Comparison of ENCODE assay signal across 8 cellular contexts in the genomic region with DNA sequence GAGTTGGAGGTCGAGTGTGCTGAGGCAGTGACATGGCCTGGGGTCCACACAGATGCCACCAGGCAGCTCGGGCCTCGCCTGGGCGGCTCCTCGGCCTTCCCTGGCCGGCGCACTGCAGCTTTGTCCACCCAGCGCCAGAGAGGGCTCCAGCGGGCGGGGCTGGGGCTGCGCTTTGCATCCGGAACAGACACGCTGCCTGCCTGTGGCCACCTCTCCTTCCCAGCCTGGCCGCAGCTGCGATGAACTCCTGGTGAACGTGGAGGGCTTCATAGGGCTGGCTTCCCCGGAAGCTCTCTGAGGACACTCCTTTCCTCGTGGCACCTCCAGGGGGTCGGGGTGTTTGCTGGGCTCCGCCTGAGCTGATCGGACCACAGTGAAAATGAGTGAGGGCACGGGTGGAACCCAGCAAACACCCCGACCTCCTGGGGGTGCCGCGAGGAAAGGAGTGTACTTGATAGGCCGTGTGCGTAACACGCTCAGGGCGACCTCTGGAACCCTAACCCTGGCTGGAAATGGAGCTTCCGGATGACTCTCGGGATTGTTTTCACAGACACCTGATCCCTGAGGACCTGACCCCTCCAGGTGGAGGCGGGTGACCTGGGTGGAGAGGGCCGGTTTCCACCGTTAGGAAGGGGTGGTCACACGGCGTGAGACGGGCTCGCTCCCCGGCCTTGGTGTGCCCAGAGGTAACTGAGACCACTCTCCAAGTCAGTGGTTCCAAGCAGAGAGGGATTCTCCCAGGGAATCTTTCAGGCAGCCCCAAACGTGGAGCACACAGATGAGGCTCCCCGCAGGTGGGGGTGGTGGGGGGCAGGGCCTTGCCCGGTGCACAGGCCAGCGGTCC. TPM values are rescaled to one million over a fixed set of nuclear protein-coding genes. Genes with fewer than 3 reads are reported as not detected.
DNase-seq lines count a peak whose midpoint lies in the region; ATAC-seq, FAIRE-seq and TF ChIP-seq lines count a peak whose summit lies in the region.

No MANE protein-coding gene starts in this region.

- no peak for TF ChIP-seq POLR2A in endothelial cell of umbilical vein (IDR thresholded peaks at IDR 0.05; ENCODE audit: low read depth, low read length)

- H3K4ac ChIP-seq in mesendoderm (ENCODE audit: low read depth, low read length) = no peak overlapping the region

- H2AFZ ChIP-seq in endothelial cell of umbilical vein (ENCODE audit: low read depth, low read length) = peak overlapping the region; percentile 46

- H2AK5ac ChIP-seq in mesendoderm (ENCODE audit: low read length) = no peak overlapping the region

- no peak overlapping the region for H2BK15ac ChIP-seq in mesendoderm (replicated peaks; ENCODE audit: low read depth)

- DNase-seq in NCI-H2227 (lab: John Stamatoyannopoulos, UW; ENCODE audit: unreplicated experiment) (peak; percentile 5), NCI-H2227 treated with DMSO at 0.1 percent for 48 hours (lab: John Stamatoyannopoulos, UW) (no peak), endothelial cell of umbilical vein (ENCODE audit: low read depth, low spot score) (no peak), mesendoderm (no peak), ureter (ENCODE audit: low spot score) (peak; percentile 69), epidermal melanocyte (ENCODE audit: insufficient read length, low spot score) (no peak), occipital lobe (lab: John Stamatoyannopoulos, UW) (no peak)

- no peaks in the 10 kb centered on the region for H3K9me3 ChIP-seq in endothelial cell of umbilical vein (replicated peaks; ENCODE audit: control insufficient read depth, insufficient read depth, low read length)

- WGBS in mesendoderm (ENCODE audit: extremely low coverage, insufficient coverage, low lambda C conversion rate) = no CpG with 5 or more reads among the region's 43 CpGs

- ATAC-seq in GM21423 (IDR thresholded peaks at IDR 0.05; ENCODE audit: unreplicated experiment) = no peak

- intact Hi-C loops in endothelial cell of umbilical vein (cut with micrococcal nuclease) = no loop called here

- H3K9me1 ChIP-seq in endothelial cell of umbilical vein (replicated peaks; ENCODE audit: control insufficient read depth, extremely low read depth, insufficient read depth, low read length) = no peaks in the 10 kb centered on the region

- H4K8ac ChIP-seq in mesendoderm (ENCODE audit: low read depth, low read length) = no peak overlapping the region

- no peak overlapping the region for H2BK120ac ChIP-seq in mesendoderm (ENCODE audit: low read depth, low read length)

- H2BK5ac ChIP-seq in mesendoderm (ENCODE audit: low read length) = no peak overlapping the region

- no peak overlapping the region for H3K18ac ChIP-seq in mesendoderm (ENCODE audit: low read length)

- H3K27ac ChIP-seq in endothelial cell of umbilical vein (ENCODE audit: insufficient read depth, low read depth, low read length) (no peak overlapping the region), mesendoderm (ENCODE audit: low read depth, low read length) (no peak overlapping the region)

- H3K4me1 ChIP-seq in endothelial cell of umbilical vein (ENCODE audit: control insufficient read depth, extremely low read depth, insufficient read depth, low read length) (no peaks in the 10 kb centered on the region), mesendoderm (ENCODE audit: control insufficient read depth, low read depth, low read length) (peaks cover 4% of the 10 kb centered on the region)

- CTCF ChIA-PET in endothelial cell of umbilical vein (lab: Charles Lee) = interaction anchor here (0.6 to 1.4 kb wide), 2 partner anchors 18 to 118 kb away, joined by 3 read pairs; no protein-coding TSS in a partner anchor

- H3K79me1 ChIP-seq in mesendoderm (ENCODE audit: low read length) = no peaks in the 10 kb centered on the region

- H3K4me2 ChIP-seq in endothelial cell of umbilical vein (ENCODE audit: insufficient read depth, low read length) = no peak overlapping the region
- no peak overlapping the region for H3K4me2 ChIP-seq in mesendoderm (ENCODE audit: low read length)

- no TSS peak for BruUV-seq in endothelial cell of umbilical vein (replicated peaks; lab: Mats Ljungman, UMichigan)

- FAIRE-seq in endothelial cell of umbilical vein (lab: Jason Lieb, UNC) = no peak

- H3K4me3 ChIP-seq in endothelial cell of umbilical vein (replicated peaks in 1 of 3; ENCODE audit: insufficient read depth in 1 of 3, low read depth in 1 of 3, low read length in 3 of 3) (no peak overlapping the region), mesendoderm (ENCODE audit: low read length) (no peak overlapping the region)

- H3K79me2 ChIP-seq in endothelial cell of umbilical vein (ENCODE audit: control insufficient read depth, insufficient read depth, low read length) (no peaks in the 10 kb centered on the region), mesendoderm (ENCODE audit: control insufficient read depth, insufficient read depth, low read length) (no peaks in the 10 kb centered on the region)

- peak overlapping the region; percentile 28 for H3K56ac ChIP-seq in mesendoderm (ENCODE audit: low read length)

- H4K5ac ChIP-seq in mesendoderm (ENCODE audit: low read length) = no peak overlapping the region

- no peak for TF ChIP-seq CTCF in endothelial cell of umbilical vein (IDR thresholded peaks at IDR 0.05; ENCODE audit: extremely low read depth in 1 of 2, insufficient read depth in 1 of 2, low read depth in 1 of 2, low read length in 2 of 2)

- POLR2A ChIA-PET in endothelial cell of umbilical vein (lab: Charles Lee) = no interaction called here

- H3K9ac ChIP-seq in endothelial cell of umbilical vein (replicated peaks; ENCODE audit: extremely low read depth, insufficient read depth, low read length) = no peak overlapping the region
- no peak overlapping the region for H3K9ac ChIP-seq in mesendoderm (ENCODE audit: low read length)

- H3K36me3 ChIP-seq in endothelial cell of umbilical vein (ENCODE audit: control insufficient read depth in 2 of 2, extremely low read depth in 1 of 2, insufficient read depth in 2 of 2, low read length in 2 of 2) = no peaks in the 10 kb centered on the region
- H3K36me3 ChIP-seq in mesendoderm (ENCODE audit: control insufficient read depth, insufficient read depth, low read length) = no peaks in the 10 kb centered on the region

- dilution Hi-C loops in endothelial cell of umbilical vein (cut with MboI; ENCODE audit: extremely low pct_ligation_motif_present, low sequenced_read_pairs) = no loop called here

- H4K20me1 ChIP-seq in endothelial cell of umbilical vein (replicated peaks; ENCODE audit: control insufficient read depth, extremely low read depth, insufficient read depth, low read length) = no peaks in the 10 kb centered on the region

- no peaks in the 10 kb centered on the region for H3K27me3 ChIP-seq in endothelial cell of umbilical vein (ENCODE audit: control insufficient read depth in 2 of 2, insufficient read depth in 2 of 2, low read length in 2 of 2)
- H3K27me3 ChIP-seq in mesendoderm (ENCODE audit: insufficient read depth, low read length, poor library complexity) = no peaks in the 10 kb centered on the region

- no peak overlapping the region for H3K23ac ChIP-seq in mesendoderm (ENCODE audit: low read length)

TF ChIP-seq in endothelial cell of umbilical vein, 7 proteins besides CTCF, POLR2A, EP300 and RAD21:
- TF ChIP-seq FOS (IDR thresholded peaks at IDR 0.05; ENCODE audit: borderline replicate concordance, insufficient read depth, low read length) = no peak
- TF ChIP-seq MYC (IDR thresholded peaks at IDR 0.05; ENCODE audit: low read depth, low read length) = no peak
- TF ChIP-seq POLR2AphosphoS5 (IDR thresholded peaks at IDR 0.05; ENCODE audit: insufficient read depth, low read depth, low read length) = no peak
- no peak for TF ChIP-seq GATA2 (IDR thresholded peaks at IDR 0.05; ENCODE audit: insufficient read depth, insufficient read length, low read depth, low read length)
- TF ChIP-seq JUN (IDR thresholded peaks at IDR 0.05; ENCODE audit: borderline replicate concordance, insufficient read depth, insufficient read length, low read depth) = no peak
- TF ChIP-seq, protein P1, sequence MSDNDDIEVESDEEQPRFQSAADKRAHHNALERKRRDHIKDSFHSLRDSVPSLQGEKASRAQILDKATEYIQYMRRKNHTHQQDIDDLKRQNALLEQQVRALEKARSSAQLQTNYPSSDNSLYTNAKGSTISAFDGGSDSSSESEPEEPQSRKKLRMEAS (IDR thresholded peaks at IDR 0.05; ENCODE audit: insufficient read depth, insufficient read length) = no peak
- no peak for TF ChIP-seq EZH2 (IDR thresholded peaks at IDR 0.05; ENCODE audit: borderline replicate concordance, low read depth, low read length, severe bottlenecking)

RNA-seq across cellular contexts. Expression of a gene that starts 31.8 kb away (rescaled TPM):
- 37.4 and 38.9 TPM in 2 replicates for total RNA-seq in endothelial cell of umbilical vein
- 14.9 and 15.4 TPM in 2 replicates for polyA plus RNA-seq in endothelial cell of umbilical vein
- 13.0 and 17.0 TPM in 2 replicates for polyA plus RNA-seq in endothelial cell of umbilical vein (2011; cell fraction: cytosol; rRNA removed)
- polyA plus RNA-seq in endothelial cell of umbilical vein (2011; cell fraction: nucleus; rRNA removed) = 14.6 and 14.9 TPM in 2 replicates
- polyA plus RNA-seq in endothelial cell of umbilical vein (2012) = 20.7 and 26.0 TPM in 2 replicates
- polyA minus RNA-seq in endothelial cell of umbilical vein = 13.7 and 18.4 TPM in 2 replicates
- polyA minus RNA-seq in endothelial cell of umbilical vein (2011; cell fraction: cytosol; rRNA and poly(A)+ RNA removed) = 25.0 TPM
- 10.7 and 20.4 TPM in 2 replicates for polyA minus RNA-seq in endothelial cell of umbilical vein (2011; cell fraction: nucleus; rRNA and poly(A)+ RNA removed)
- 16.4 TPM for polyA plus RNA-seq in mesendoderm (2013, experiment 1 of 2)
- 16.9 TPM for polyA plus RNA-seq in mesendoderm (2013, experiment 2 of 2)
- total RNA-seq in ureter = 173 TPM
- total RNA-seq in occipital lobe = 6.6 TPM

Comparison
In these comparisons a context has a peak if more than half of its experiments do, and no peak if none do; other contexts are left out.
1. DNase-seq: peak in NCI-H2227 (single experiment) and ureter (single experiment); none in NCI-H2227 treated with DMSO at 0.1 percent for 48 hours (single experiment), endothelial cell of umbilical vein (single experiment), mesendoderm (single experiment), epidermal melanocyte (single experiment) and occipital lobe (single experiment).